12 cellular contexts compared by ENCODE assay signal in the genomic region with DNA sequence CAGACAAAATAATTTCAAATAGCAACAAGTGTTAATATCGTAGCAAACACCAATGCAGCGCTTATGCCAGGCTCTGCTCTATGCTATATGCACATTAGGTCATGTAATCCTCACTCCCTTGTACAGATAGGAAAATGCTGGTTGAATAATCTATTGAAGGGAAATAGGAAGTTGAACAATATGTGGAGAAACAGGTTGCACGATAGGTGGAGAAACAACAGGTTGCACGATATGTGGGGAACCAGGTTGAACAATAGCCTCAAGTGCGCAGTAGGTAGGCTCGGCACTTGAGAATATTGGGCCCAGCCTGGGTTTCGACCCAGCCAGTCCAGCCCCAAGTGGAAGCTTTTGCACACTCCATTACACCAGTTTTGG.
DNase-seq lines count a peak whose midpoint lies in the region; ATAC-seq, FAIRE-seq and TF ChIP-seq lines count a peak whose summit lies in the region.
"Had no signal": no experiment of that assay in that cellular context is flagged by ENCODE, and none has a peak within 500 bp of the region (broad histone marks: within the 10 kb centered on the region; RNA-seq: fewer than 3 reads in every experiment).

No MANE protein-coding gene starts in this region.

- DNase-seq in MM.1S (no peak), neural crest cell (ENCODE audit: low read depth, low spot score) (no peak), RCC 7860 (ENCODE audit: low spot score) (no peak), NCI-H1417 (lab: John Stamatoyannopoulos, UW) (no peak)
- DNase-seq in effector CD4-positive, alpha-beta T cell = no peak
- DNase-seq: activated CD4-positive, alpha-beta T cell treated with anti-CD3 and anti-CD28 coated beads for 1 hour; DMS 273 treated with DMSO at 0.1 percent for 48 hours; effector CD8-positive, alpha-beta T cell; NCI-H2081 treated with DMSO at 0.1 percent for 48 hours had no signal

- peaks cover 25 to 72% (median 46%) of the 10 kb centered on the region in 10 experiments for H3K4me1 ChIP-seq in BLaER1 treated with 17β-estradiol and CSF1 and Interleukin-3, amounts not matched to agents 10 nM and 100 nM
- peaks cover 18% of the 10 kb centered on the region for H3K4me1 ChIP-seq in MM.1S (ENCODE audit: low read length)

- peak overlapping the region; percentile 61 to 76 (median 74) for H3K4me3 ChIP-seq in BLaER1 treated with 17β-estradiol and CSF1 and Interleukin-3, amounts not matched to agents 10 nM and 100 nM
- peak overlapping the region; percentile 63 for H3K4me3 ChIP-seq in MM.1S (ENCODE audit: low read length)

- no peak for TF ChIP-seq CTCF in MM.1S (IDR thresholded peaks at IDR 0.05; ENCODE audit: low read length)
- TF ChIP-seq CTCF in neural crest cell (conservative IDR thresholded peaks at IDR 0.05) = no peak

- H3K4me2 ChIP-seq in BLaER1 treated with 17β-estradiol and CSF1 and Interleukin-3, amounts not matched to agents 10 nM and 100 nM = peak overlapping the region; percentile 80 to 99 (median 95)
- H3K4me2 ChIP-seq in MM.1S (ENCODE audit: low read depth, low read length) = peak overlapping the region; percentile 94

- H3K36me3 Mint-ChIP-seq in dendritic cell treated with granulocyte-macrophage colony-stimulating factor and Interleukin-4, amounts not matched to agents 40 ng/mL and 50 ng/mL, for 4 days (ENCODE audit: low read depth) = no peaks in the 10 kb centered on the region
- no peaks in the 10 kb centered on the region for H3K36me3 Mint-ChIP-seq in neural crest cell (ENCODE audit: low read depth)

- H3K4me3 Mint-ChIP-seq in dendritic cell treated with granulocyte-macrophage colony-stimulating factor and Interleukin-4, amounts not matched to agents 40 ng/mL and 50 ng/mL, for 4 days = peak overlapping the region; percentile 71
- H3K4me3 Mint-ChIP-seq in neural crest cell = peak overlapping the region; percentile 80

- no peaks in the 10 kb centered on the region for H3K36me3 ChIP-seq in BLaER1 treated with 17β-estradiol and CSF1 and Interleukin-3, amounts not matched to agents 10 nM and 100 nM
- H3K36me3 ChIP-seq in MM.1S (replicated peaks; ENCODE audit: insufficient read depth, low read length) = no peaks in the 10 kb centered on the region

- no peaks in the 10 kb centered on the region for H3K9me3 ChIP-seq in BLaER1 treated with 17β-estradiol and CSF1 and Interleukin-3, amounts not matched to agents 10 nM and 100 nM (replicated peaks in 1 of 11)
- no peaks in the 10 kb centered on the region for H3K9me3 ChIP-seq in MM.1S (replicated peaks; ENCODE audit: insufficient read depth, low read length)

- no peaks in the 10 kb centered on the region for H4K20me1 ChIP-seq in BLaER1 treated with 17β-estradiol and CSF1 and Interleukin-3, amounts not matched to agents 10 nM and 100 nM
- H4K20me1 ChIP-seq in MM.1S (ENCODE audit: insufficient read depth, low read length) = no peaks in the 10 kb centered on the region

- H3K27me3 Mint-ChIP-seq in dendritic cell treated with granulocyte-macrophage colony-stimulating factor and Interleukin-4, amounts not matched to agents 40 ng/mL and 50 ng/mL, for 4 days = peaks cover 6% of the 10 kb centered on the region
- H3K27me3 Mint-ChIP-seq in neural crest cell (ENCODE audit: low read depth) = peaks cover 16% of the 10 kb centered on the region

- H3K9me3 Mint-ChIP-seq in dendritic cell treated with granulocyte-macrophage colony-stimulating factor and Interleukin-4, amounts not matched to agents 40 ng/mL and 50 ng/mL, for 4 days = no peaks in the 10 kb centered on the region
- no peaks in the 10 kb centered on the region for H3K9me3 Mint-ChIP-seq in neural crest cell

- intact Hi-C loops in dendritic cell treated with granulocyte-macrophage colony-stimulating factor and Interleukin-4, amounts not matched to agents 40 ng/mL and 50 ng/mL, for 4 days (cut with micrococcal nuclease) = loop anchor here (5.0 kb wide), 3 partner anchors 42 to 78 kb away; no protein-coding TSS in a partner anchor

- H3K4me1 Mint-ChIP-seq in dendritic cell treated with granulocyte-macrophage colony-stimulating factor and Interleukin-4, amounts not matched to agents 40 ng/mL and 50 ng/mL, for 4 days (ENCODE audit: low read depth) = peaks cover 72% of the 10 kb centered on the region
- peaks cover 19% of the 10 kb centered on the region for H3K4me1 Mint-ChIP-seq in neural crest cell

- H3K9me2 ChIP-seq in MM.1S (replicated peaks; ENCODE audit: insufficient read depth, low read length) = no peaks in the 10 kb centered on the region

- peaks cover 11% of the 10 kb centered on the region; the same call in 1 of the 2 replicates for H3F3A ChIP-seq in MM.1S (ENCODE audit: insufficient read depth, low read length)

- peak overlapping the region; percentile 73 to 98 (median 95) for H3K27ac ChIP-seq in BLaER1 treated with 17β-estradiol and CSF1 and Interleukin-3, amounts not matched to agents 10 nM and 100 nM
- H3K27ac ChIP-seq in MM.1S (ENCODE audit: low read length) = no peak overlapping the region

- H3K27me3 ChIP-seq in BLaER1 treated with 17β-estradiol and CSF1 and Interleukin-3, amounts not matched to agents 10 nM and 100 nM = peaks cover 0 to 7% (median 0%) of the 10 kb centered on the region in 11 experiments; a peak in 3 of 22 replicates
- peaks cover 3% of the 10 kb centered on the region; the same call in 1 of the 2 replicates for H3K27me3 ChIP-seq in MM.1S (replicated peaks; ENCODE audit: insufficient read depth, low read length)

- peak overlapping the region; percentile 57 for H2AFZ ChIP-seq in MM.1S (ENCODE audit: low read length)

- ATAC-seq in HG03439 (IDR thresholded peaks at IDR 0.05; ENCODE audit: unreplicated experiment) = no peak

- no peak for FAIRE-seq in RCC 7860 (lab: Jason Lieb, UNC)

- H3K79me2 ChIP-seq in MM.1S (ENCODE audit: low read length) = no peaks in the 10 kb centered on the region

- H3K9ac ChIP-seq in BLaER1 treated with 17β-estradiol and CSF1 and Interleukin-3, amounts not matched to agents 10 nM and 100 nM = peak overlapping the region; percentile 85 to 96 (median 92)
- H3K9ac ChIP-seq in MM.1S (ENCODE audit: low read length) = peak overlapping the region; percentile 27; the same call in 1 of the 2 replicates

- H3K27ac Mint-ChIP-seq in dendritic cell treated with granulocyte-macrophage colony-stimulating factor and Interleukin-4, amounts not matched to agents 40 ng/mL and 50 ng/mL, for 4 days = peak overlapping the region; percentile 94
- no peak overlapping the region for H3K27ac Mint-ChIP-seq in neural crest cell (ENCODE audit: unreplicated experiment)
